In the genomic region with DNA sequence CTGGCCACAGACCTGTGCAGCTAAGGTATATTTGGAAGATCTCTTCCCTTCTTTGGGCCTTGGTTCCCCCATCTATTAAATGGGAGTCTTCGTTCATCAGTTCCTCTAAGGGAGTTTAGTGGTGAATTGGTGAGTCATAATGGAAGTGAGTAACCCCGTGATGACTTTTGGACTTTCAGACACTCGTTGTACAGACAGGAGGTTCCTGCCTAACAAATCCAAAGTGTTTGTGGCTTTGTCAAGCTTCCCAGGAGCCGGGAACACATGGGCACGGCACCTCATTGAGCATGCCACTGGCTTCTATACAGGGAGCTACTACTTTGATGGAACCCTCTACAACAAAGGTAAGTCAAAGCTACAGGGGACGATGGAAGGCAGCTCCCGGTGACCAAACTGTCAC, we compare ENCODE assay signal across 1 cellular context.
TF ChIP-seq lines count a peak whose summit lies in the region.

No MANE protein-coding gene starts in this region.

TF ChIP-seq in GM12878, 131 proteins besides CTCF, POLR2A, EP300 and RAD21 (continued from another document):
- TF ChIP-seq, protein P1, sequence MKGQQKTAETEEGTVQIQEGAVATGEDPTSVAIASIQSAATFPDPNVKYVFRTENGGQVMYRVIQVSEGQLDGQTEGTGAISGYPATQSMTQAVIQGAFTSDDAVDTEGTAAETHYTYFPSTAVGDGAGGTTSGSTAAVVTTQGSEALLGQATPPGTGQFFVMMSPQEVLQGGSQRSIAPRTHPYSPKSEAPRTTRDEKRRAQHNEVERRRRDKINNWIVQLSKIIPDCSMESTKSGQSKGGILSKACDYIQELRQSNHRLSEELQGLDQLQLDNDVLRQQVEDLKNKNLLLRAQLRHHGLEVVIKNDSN (IDR thresholded peaks at IDR 0.05; ENCODE audit: borderline replicate concordance, extremely low read length, insufficient read depth, low read depth, low read length): no peak
